ENCODE assay signal across 1 cellular context in genomic region chr16:79169239-79169638, GRCh38.
A peak's percentile ranks its signal among the peaks of the same experiment; 100 is the strongest.
TF ChIP-seq lines count a peak whose summit lies in the region.

No MANE protein-coding gene starts in this region.

TF ChIP-seq in HepG2, 621 proteins besides CTCF, POLR2A, EP300 and RAD21 (continued from another document):
- TF ChIP-seq AHDC1 (CRISPR knock-in tag; IDR thresholded peaks at IDR 0.05; ENCODE audit: borderline replicate concordance) = peak; percentile 50; the same call in 1 of the 2 replicates
